8 cellular contexts compared by ENCODE assay signal in the genomic region with DNA sequence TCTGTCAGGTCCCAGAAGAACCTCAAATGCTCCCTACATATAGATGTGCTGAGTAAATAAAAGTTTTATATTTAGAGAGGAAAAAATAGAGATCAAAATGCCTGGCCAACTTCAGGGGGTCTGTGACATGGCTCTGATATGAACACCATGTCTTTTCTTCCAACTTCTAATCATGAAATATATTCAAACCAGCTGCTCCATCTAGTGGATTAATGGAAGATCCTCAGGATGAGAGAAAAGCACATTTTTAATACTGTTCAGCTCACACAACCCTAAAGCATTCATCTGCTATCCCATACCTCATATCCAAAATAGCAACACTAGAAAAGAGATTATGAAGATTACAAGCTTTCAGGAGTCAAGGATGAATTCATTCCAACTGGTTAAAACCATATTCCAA. TPM values are rescaled to one million over a fixed set of nuclear protein-coding genes. Genes with fewer than 3 reads are reported as not detected.
DNase-seq lines count a peak whose midpoint lies in the region; ATAC-seq, FAIRE-seq and TF ChIP-seq lines count a peak whose summit lies in the region.

No MANE protein-coding gene starts in this region.

- H3K27ac ChIP-seq in upper lobe of left lung, result peak overlapping the region in 2 of 4 donors; percentile 35 to 46

- no peaks in the 10 kb centered on the region for H3K9me3 ChIP-seq in upper lobe of left lung

- no peak overlapping the region for H3K4me3 ChIP-seq in GM12864 (ENCODE audit: low read depth, low read length)
- H3K4me3 ChIP-seq in astrocyte of the cerebellum (ENCODE audit: low read depth, low read length), result no peak overlapping the region
- H3K4me3 ChIP-seq in upper lobe of left lung, result no peak overlapping the region

- in situ Hi-C loops in astrocyte of the cerebellum (cut with HindIII; ENCODE audit: low sequenced_read_pairs), result no loop called here

- DNase-seq in GM12864 (ENCODE audit: low read depth), result no peak
- peak; percentile 52 for DNase-seq in NCI-H1436 (lab: John Stamatoyannopoulos, UW)
- DNase-seq in astrocyte of the cerebellum (ENCODE audit: low read depth), result no peak
- DNase-seq in iPS-NIHi7 (ENCODE audit: extremely low spot score), result peak; percentile 38
- DNase-seq in upper lobe of left lung, result no peak
- DNase-seq in activated gamma-delta T cell treated with Interleukin-2 at 50 U/mL for 16 hours, result no peak
- DNase-seq in GM12891 (ENCODE audit: insufficient read length, low spot score), result no peak

- H3K4me1 ChIP-seq in upper lobe of left lung, result peaks cover 9 to 28% (median 15%) of the 10 kb centered on the region in 4 donors

- no peak for FAIRE-seq in GM12891 (lab: Jason Lieb, UNC)

- H3K27me3 ChIP-seq in upper lobe of left lung, result no peaks in the 10 kb centered on the region

- TF ChIP-seq POLR2A in upper lobe of left lung (IDR thresholded peaks at IDR 0.05), result no peak
- TF ChIP-seq POLR2A in GM12891 (IDR thresholded peaks at IDR 0.05; ENCODE audit: low read depth, low read length), result no peak

- peak; percentile 40 to 72 for ATAC-seq in upper lobe of left lung (ENCODE audit: low FRiP score in 2 of 2)
- ATAC-seq in HG02588 (IDR thresholded peaks at IDR 0.05; ENCODE audit: unreplicated experiment), result no peak

- TF ChIP-seq EP300 in upper lobe of left lung (IDR thresholded peaks at IDR 0.05), result no peak

- TF ChIP-seq CTCF in GM12864 (IDR thresholded peaks at IDR 0.05; ENCODE audit: low read depth, low read length, missing control alignments) (peak; percentile 33), astrocyte of the cerebellum (IDR thresholded peaks at IDR 0.05; ENCODE audit: low read depth, low read length, missing control alignments) (peak; percentile 57), upper lobe of left lung (IDR thresholded peaks at IDR 0.05) (peak; percentile 33 to 65 (median 48))

- H3K36me3 ChIP-seq in upper lobe of left lung, result no peaks in the 10 kb centered on the region

TF ChIP-seq in GM12891, 5 proteins besides CTCF, POLR2A, EP300 and RAD21:
- TF ChIP-seq SPI1 (IDR thresholded peaks at IDR 0.05; ENCODE audit: low read depth, low read length) (no peak), POU2F2 (IDR thresholded peaks at IDR 0.05; ENCODE audit: low read depth, low read length) (no peak), TAF1 (IDR thresholded peaks at IDR 0.05; ENCODE audit: low read depth, low read length) (no peak), POLR2AphosphoS5 (IDR thresholded peaks at IDR 0.05; ENCODE audit: low read depth, low read length) (no peak), PAX5 (IDR thresholded peaks at IDR 0.05; ENCODE audit: insufficient read depth, low read length, severe bottlenecking) (no peak)

RNA-seq across cellular contexts. Expression of a gene that starts 56.0 kb away (rescaled TPM):
- total RNA-seq in upper lobe of left lung, result 100 to 1,000 TPM; 155 to 284 (median 170) TPM
- 8.0 TPM for polyA plus RNA-seq in GM12891 (2012; ENCODE audit: low read depth, missing spikeins)

Comparison
In these comparisons a context has a peak if more than half of its experiments do, and no peak if none do; other contexts are left out.
1. DNase-seq: peak in NCI-H1436 (single experiment) and iPS-NIHi7 (single experiment); none in GM12864 (single experiment), astrocyte of the cerebellum (single experiment), upper lobe of left lung (0 of 2), activated gamma-delta T cell treated with Interleukin-2 at 50 U/mL for 16 hours (single experiment) and GM12891 (single experiment).
2. Peak in every context shown above with its lines, with median percentiles within 50 percentile points of each other: CTCF ChIP-seq.